In genomic region chr15:88454867-88455810, GRCh38 we compare ENCODE assay signal across 2 cellular contexts.
TF ChIP-seq lines count a peak whose summit lies in the region.

No MANE protein-coding gene starts in this region.

TF ChIP-seq in WTC11, 78 proteins besides CTCF, POLR2A, EP300 and RAD21:
- 0 out of 2 replicates have a peak, but pooled peaks have one; percentile 9 for TF ChIP-seq NFE2L1 (CRISPR knock-in tag; IDR thresholded peaks at IDR 0.05)
- TF ChIP-seq TEAD1 (CRISPR knock-in tag; IDR thresholded peaks at IDR 0.05), result 0 out of 2 replicates have a peak, but pooled peaks have one; percentile 29
- TF ChIP-seq, protein P1, sequence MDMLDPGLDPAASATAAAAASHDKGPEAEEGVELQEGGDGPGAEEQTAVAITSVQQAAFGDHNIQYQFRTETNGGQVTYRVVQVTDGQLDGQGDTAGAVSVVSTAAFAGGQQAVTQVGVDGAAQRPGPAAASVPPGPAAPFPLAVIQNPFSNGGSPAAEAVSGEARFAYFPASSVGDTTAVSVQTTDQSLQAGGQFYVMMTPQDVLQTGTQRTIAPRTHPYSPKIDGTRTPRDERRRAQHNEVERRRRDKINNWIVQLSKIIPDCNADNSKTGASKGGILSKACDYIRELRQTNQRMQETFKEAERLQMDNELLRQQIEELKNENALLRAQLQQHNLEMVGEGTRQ (CRISPR knock-in tag; IDR thresholded peaks at IDR 0.05), result no peak
- peak; percentile 44; the same call in 1 of the 2 replicates for TF ChIP-seq MAX (CRISPR knock-in tag; IDR thresholded peaks at IDR 0.05)
- no peak for TF ChIP-seq RELA (CRISPR knock-in tag; IDR thresholded peaks at IDR 0.05; ENCODE audit: borderline replicate concordance)
- 0 out of 2 replicates have a peak, but pooled peaks have one; percentile 34 for TF ChIP-seq HMGXB4 (CRISPR knock-in tag; IDR thresholded peaks at IDR 0.05)
TF ChIP-seq in WTC11: peak in this region for 4.

TF ChIP-seq in H1, 55 proteins besides CTCF, POLR2A, EP300 and RAD21:
- TF ChIP-seq, protein P2, sequence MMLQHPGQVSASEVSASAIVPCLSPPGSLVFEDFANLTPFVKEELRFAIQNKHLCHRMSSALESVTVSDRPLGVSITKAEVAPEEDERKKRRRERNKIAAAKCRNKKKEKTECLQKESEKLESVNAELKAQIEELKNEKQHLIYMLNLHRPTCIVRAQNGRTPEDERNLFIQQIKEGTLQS (IDR thresholded peaks at IDR 0.05; ENCODE audit: insufficient read depth, low read depth, low read length), result no peak
- TF ChIP-seq MAX (IDR thresholded peaks at IDR 0.05), result peak; percentile 13; the same call in 1 of the 2 replicates
- peak; percentile 80; the same call in 1 of the 2 replicates for TF ChIP-seq TCF12 (IDR thresholded peaks at IDR 0.05; ENCODE audit: low read depth, low read length)
- TF ChIP-seq TEAD4 (IDR thresholded peaks at IDR 0.05; ENCODE audit: low read depth, low read length), result peak; percentile 74
- peak; percentile 70 for TF ChIP-seq CREB1 (IDR thresholded peaks at IDR 0.05)
- peak; percentile 72 to 89; a peak in 3 of 4 replicates for TF ChIP-seq SIN3A (conservative IDR thresholded peaks at IDR 0.05 in 1 of 2, IDR thresholded peaks at IDR 0.05 in 1 of 2; ENCODE audit: low read depth in 1 of 2, low read length in 2 of 2)
- no peak for TF ChIP-seq CHD7 (IDR thresholded peaks at IDR 0.05; ENCODE audit: insufficient replicate concordance, low read length)
- no peak for TF ChIP-seq ZNF274 (IDR thresholded peaks at IDR 0.05; ENCODE audit: borderline replicate concordance, extremely low read depth, low read length)
TF ChIP-seq in H1: peak in this region for 5.
